ENCODE assay signal across 8 cellular contexts in the genomic region with DNA sequence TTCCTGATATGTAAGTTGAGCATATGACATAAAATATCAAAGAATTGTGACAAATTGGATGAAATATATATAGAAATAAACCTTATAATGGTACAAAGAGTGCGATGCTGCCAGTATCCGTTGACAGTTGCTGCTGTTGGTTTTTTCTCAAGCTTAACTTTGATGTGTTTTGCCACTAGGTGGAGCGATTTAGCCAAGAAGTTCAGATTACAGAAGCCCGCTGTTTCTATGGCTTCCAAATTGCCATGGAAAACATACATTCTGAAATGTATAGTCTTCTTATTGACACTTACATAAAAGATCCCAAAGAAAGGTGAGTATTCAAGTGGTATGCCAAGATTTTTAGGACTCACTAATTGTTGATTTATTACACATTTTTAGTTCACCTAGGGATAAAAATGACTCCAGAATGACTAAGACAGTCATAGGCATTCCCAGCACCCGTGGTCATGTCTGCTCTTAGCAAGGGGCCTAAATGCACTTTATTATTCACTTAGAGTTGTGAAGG. TPM values are rescaled to one million over a fixed set of nuclear protein-coding genes. Genes with fewer than 3 reads are reported as not detected.
DNase-seq lines count a peak whose midpoint lies in the region; ATAC-seq and TF ChIP-seq lines count a peak whose summit lies in the region.

No MANE protein-coding gene starts in this region.

- TF ChIP-seq RAD21 in Ishikawa (IDR thresholded peaks at IDR 0.05; ENCODE audit: low read depth) = peak; percentile 59

- POLR2A ChIA-PET in activated naive CD8-positive, alpha-beta T cell treated with anti-CD3 and anti-CD28 coated beads, Interleukin-2, amount 10 ng/mL, durations not matched to agents 7 days and 5 days (lab: Charles Lee) = interaction anchor here (0.6 to 3.1 kb wide), 15 partner anchors 8 to 495 kb away, joined by 3 to 27 read pairs (median 4); a partner anchor contains a TSS

- peaks cover 59% of the 10 kb centered on the region for H3K36me3 Mint-ChIP-seq in activated naive CD8-positive, alpha-beta T cell treated with anti-CD3 and anti-CD28 coated beads, Interleukin-2, amount 10 ng/mL, durations not matched to agents 7 days and 5 days

- H3K4me1 Mint-ChIP-seq in activated naive CD8-positive, alpha-beta T cell treated with anti-CD3 and anti-CD28 coated beads, Interleukin-2, amount 10 ng/mL, durations not matched to agents 7 days and 5 days = peaks cover 50% of the 10 kb centered on the region
- H3K4me1 Mint-ChIP-seq in stimulated activated naive CD8-positive, alpha-beta T cell treated with anti-CD3 and anti-CD28 coated beads, Interleukin-15, amount 100 ng/mL, for 72 hours = peaks cover 75% of the 10 kb centered on the region

- no peaks in the 10 kb centered on the region for H3K9me3 Mint-ChIP-seq in activated naive CD8-positive, alpha-beta T cell treated with anti-CD3 and anti-CD28 coated beads, Interleukin-2, amount 10 ng/mL, durations not matched to agents 7 days and 5 days
- H3K9me3 Mint-ChIP-seq in stimulated activated naive CD8-positive, alpha-beta T cell treated with anti-CD3 and anti-CD28 coated beads, Interleukin-15, amount 100 ng/mL, for 72 hours = no peaks in the 10 kb centered on the region

- no peak for TF ChIP-seq EP300 in Ishikawa (IDR thresholded peaks at IDR 0.05; ENCODE audit: borderline replicate concordance)

- H3K27me3 ChIP-seq in NT2/D1 (ENCODE audit: insufficient read depth, insufficient read length) = no peaks in the 10 kb centered on the region
- no peaks in the 10 kb centered on the region for H3K27me3 ChIP-seq in iPS-20b (ENCODE audit: insufficient read depth, low read length)

- H3K9ac ChIP-seq in NT2/D1 (ENCODE audit: insufficient read length, low read depth) (no peak overlapping the region), iPS-20b (ENCODE audit: low read depth, low read length) (peak overlapping the region; percentile 16; the same call in 1 of the 2 replicates)

- H3K9me3 ChIP-seq in NT2/D1 (ENCODE audit: insufficient read depth, low read length) = no peaks in the 10 kb centered on the region
- H3K9me3 ChIP-seq in iPS-20b (ENCODE audit: insufficient read depth, low read depth, low read length) = no peaks in the 10 kb centered on the region

- peak overlapping the region; percentile 88 for H3K27ac Mint-ChIP-seq in activated naive CD8-positive, alpha-beta T cell treated with anti-CD3 and anti-CD28 coated beads, Interleukin-2, amount 10 ng/mL, durations not matched to agents 7 days and 5 days
- H3K27ac Mint-ChIP-seq in stimulated activated naive CD8-positive, alpha-beta T cell treated with anti-CD3 and anti-CD28 coated beads, Interleukin-15, amount 100 ng/mL, for 72 hours = peak overlapping the region; percentile 88 to 94

- peaks cover 65% of the 10 kb centered on the region for H3K36me3 ChIP-seq in NT2/D1 (ENCODE audit: insufficient read depth, insufficient read length, low read length)
- peaks cover 64% of the 10 kb centered on the region for H3K36me3 ChIP-seq in iPS-20b (ENCODE audit: insufficient read depth, low read depth, low read length)

- no peak overlapping the region for H3K27ac ChIP-seq in iPS-20b (ENCODE audit: low read length)

- no peak for ATAC-seq in activated naive CD8-positive, alpha-beta T cell treated with anti-CD3 and anti-CD28 coated beads, Interleukin-2, amount 10 ng/mL, durations not matched to agents 7 days and 5 days (ENCODE audit: low read depth)
- ATAC-seq in stimulated activated naive CD8-positive, alpha-beta T cell treated with anti-CD3 and anti-CD28 coated beads, Interleukin-15, amount 100 ng/mL, for 72 hours = no peak
- ATAC-seq in HG02588 (IDR thresholded peaks at IDR 0.05; ENCODE audit: unreplicated experiment) = no peak
- no peak for ATAC-seq in GM18870 (IDR thresholded peaks at IDR 0.05; ENCODE audit: unreplicated experiment)

- peak overlapping the region; percentile 93 for H3K4me3 Mint-ChIP-seq in activated naive CD8-positive, alpha-beta T cell treated with anti-CD3 and anti-CD28 coated beads, Interleukin-2, amount 10 ng/mL, durations not matched to agents 7 days and 5 days
- peak overlapping the region; percentile 93 to 96 for H3K4me3 Mint-ChIP-seq in stimulated activated naive CD8-positive, alpha-beta T cell treated with anti-CD3 and anti-CD28 coated beads, Interleukin-15, amount 100 ng/mL, for 72 hours

- H3K4me3 ChIP-seq in NT2/D1 (ENCODE audit: insufficient read length, low read depth) (peak overlapping the region; percentile 96), iPS-20b (ENCODE audit: low read length) (peak overlapping the region; percentile 87)

- H3K4me1 ChIP-seq in NT2/D1 (ENCODE audit: insufficient read depth, insufficient read length) = no peaks in the 10 kb centered on the region
- H3K4me1 ChIP-seq in iPS-20b (ENCODE audit: insufficient read depth, low read length) = peaks cover 7% of the 10 kb centered on the region; the same call in 1 of the 2 replicates

- H3K27me3 Mint-ChIP-seq in activated naive CD8-positive, alpha-beta T cell treated with anti-CD3 and anti-CD28 coated beads, Interleukin-2, amount 10 ng/mL, durations not matched to agents 7 days and 5 days = no peaks in the 10 kb centered on the region
- H3K27me3 Mint-ChIP-seq in stimulated activated naive CD8-positive, alpha-beta T cell treated with anti-CD3 and anti-CD28 coated beads, Interleukin-15, amount 100 ng/mL, for 72 hours = no peaks in the 10 kb centered on the region

- DNase-seq in DMS79 (lab: John Stamatoyannopoulos, UW) (peak; percentile 39), NT2/D1 (ENCODE audit: low read depth, low spot score) (no peak)
- DNase-seq in activated naive CD8-positive, alpha-beta T cell treated with anti-CD3 and anti-CD28 coated beads, Interleukin-2, amount 10 ng/mL, durations not matched to agents 7 days and 5 days = no peak
- no peak for DNase-seq in stimulated activated naive CD8-positive, alpha-beta T cell treated with anti-CD3 and anti-CD28 coated beads, Interleukin-15, amount 100 ng/mL, for 72 hours

TF ChIP-seq in Ishikawa, 13 proteins besides CTCF, POLR2A, EP300 and RAD21:
- no peak for TF ChIP-seq CREB1 (IDR thresholded peaks at IDR 0.05; ENCODE audit: low read depth)
- TF ChIP-seq TEAD4 (IDR thresholded peaks at IDR 0.05) = no peak
- no peak for TF ChIP-seq CEBPB (IDR thresholded peaks at IDR 0.05)
- no peak for TF ChIP-seq ZBTB7A (IDR thresholded peaks at IDR 0.05; ENCODE audit: low read depth)
- no peak for TF ChIP-seq NFIC (IDR thresholded peaks at IDR 0.05)
- TF ChIP-seq, protein P1, sequence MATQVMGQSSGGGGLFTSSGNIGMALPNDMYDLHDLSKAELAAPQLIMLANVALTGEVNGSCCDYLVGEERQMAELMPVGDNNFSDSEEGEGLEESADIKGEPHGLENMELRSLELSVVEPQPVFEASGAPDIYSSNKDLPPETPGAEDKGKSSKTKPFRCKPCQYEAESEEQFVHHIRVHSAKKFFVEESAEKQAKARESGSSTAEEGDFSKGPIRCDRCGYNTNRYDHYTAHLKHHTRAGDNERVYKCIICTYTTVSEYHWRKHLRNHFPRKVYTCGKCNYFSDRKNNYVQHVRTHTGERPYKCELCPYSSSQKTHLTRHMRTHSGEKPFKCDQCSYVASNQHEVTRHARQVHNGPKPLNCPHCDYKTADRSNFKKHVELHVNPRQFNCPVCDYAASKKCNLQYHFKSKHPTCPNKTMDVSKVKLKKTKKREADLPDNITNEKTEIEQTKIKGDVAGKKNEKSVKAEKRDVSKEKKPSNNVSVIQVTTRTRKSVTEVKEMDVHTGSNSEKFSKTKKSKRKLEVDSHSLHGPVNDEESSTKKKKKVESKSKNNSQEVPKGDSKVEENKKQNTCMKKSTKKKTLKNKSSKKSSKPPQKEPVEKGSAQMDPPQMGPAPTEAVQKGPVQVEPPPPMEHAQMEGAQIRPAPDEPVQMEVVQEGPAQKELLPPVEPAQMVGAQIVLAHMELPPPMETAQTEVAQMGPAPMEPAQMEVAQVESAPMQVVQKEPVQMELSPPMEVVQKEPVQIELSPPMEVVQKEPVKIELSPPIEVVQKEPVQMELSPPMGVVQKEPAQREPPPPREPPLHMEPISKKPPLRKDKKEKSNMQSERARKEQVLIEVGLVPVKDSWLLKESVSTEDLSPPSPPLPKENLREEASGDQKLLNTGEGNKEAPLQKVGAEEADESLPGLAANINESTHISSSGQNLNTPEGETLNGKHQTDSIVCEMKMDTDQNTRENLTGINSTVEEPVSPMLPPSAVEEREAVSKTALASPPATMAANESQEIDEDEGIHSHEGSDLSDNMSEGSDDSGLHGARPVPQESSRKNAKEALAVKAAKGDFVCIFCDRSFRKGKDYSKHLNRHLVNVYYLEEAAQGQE (IDR thresholded peaks at IDR 0.05; ENCODE audit: low read depth) = no peak
- no peak for TF ChIP-seq TCF12 (IDR thresholded peaks at IDR 0.05; ENCODE audit: low read depth)
- TF ChIP-seq FOXM1 (IDR thresholded peaks at IDR 0.05; ENCODE audit: borderline replicate concordance, low read depth) = no peak
- TF ChIP-seq YY1 (IDR thresholded peaks at IDR 0.05; ENCODE audit: low read depth) = no peak
- no peak for TF ChIP-seq TAF1 (IDR thresholded peaks at IDR 0.05; ENCODE audit: low read depth)
- TF ChIP-seq, protein P2, sequence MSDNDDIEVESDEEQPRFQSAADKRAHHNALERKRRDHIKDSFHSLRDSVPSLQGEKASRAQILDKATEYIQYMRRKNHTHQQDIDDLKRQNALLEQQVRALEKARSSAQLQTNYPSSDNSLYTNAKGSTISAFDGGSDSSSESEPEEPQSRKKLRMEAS (IDR thresholded peaks at IDR 0.05) = no peak
- TF ChIP-seq, protein P3, sequence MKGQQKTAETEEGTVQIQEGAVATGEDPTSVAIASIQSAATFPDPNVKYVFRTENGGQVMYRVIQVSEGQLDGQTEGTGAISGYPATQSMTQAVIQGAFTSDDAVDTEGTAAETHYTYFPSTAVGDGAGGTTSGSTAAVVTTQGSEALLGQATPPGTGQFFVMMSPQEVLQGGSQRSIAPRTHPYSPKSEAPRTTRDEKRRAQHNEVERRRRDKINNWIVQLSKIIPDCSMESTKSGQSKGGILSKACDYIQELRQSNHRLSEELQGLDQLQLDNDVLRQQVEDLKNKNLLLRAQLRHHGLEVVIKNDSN (IDR thresholded peaks at IDR 0.05) = no peak
- TF ChIP-seq EGR1 (IDR thresholded peaks at IDR 0.05) = no peak

RNA-seq across cellular contexts. Expression of a gene that starts 2.1 kb away (rescaled TPM):
- total RNA-seq in activated naive CD8-positive, alpha-beta T cell treated with anti-CD3 and anti-CD28 coated beads, Interleukin-2, amount 10 ng/mL, durations not matched to agents 7 days and 5 days = 100 to 1,000 TPM; 320 to 355 TPM

RNA-seq across cellular contexts. Expression of a gene that starts 44.4 kb away (rescaled TPM):
- under 1 TPM; 0.11 to 0.14 TPM for total RNA-seq in activated naive CD8-positive, alpha-beta T cell treated with anti-CD3 and anti-CD28 coated beads, Interleukin-2, amount 10 ng/mL, durations not matched to agents 7 days and 5 days
